Comparison of ENCODE assay signal across 13 cellular contexts in the genomic region with DNA sequence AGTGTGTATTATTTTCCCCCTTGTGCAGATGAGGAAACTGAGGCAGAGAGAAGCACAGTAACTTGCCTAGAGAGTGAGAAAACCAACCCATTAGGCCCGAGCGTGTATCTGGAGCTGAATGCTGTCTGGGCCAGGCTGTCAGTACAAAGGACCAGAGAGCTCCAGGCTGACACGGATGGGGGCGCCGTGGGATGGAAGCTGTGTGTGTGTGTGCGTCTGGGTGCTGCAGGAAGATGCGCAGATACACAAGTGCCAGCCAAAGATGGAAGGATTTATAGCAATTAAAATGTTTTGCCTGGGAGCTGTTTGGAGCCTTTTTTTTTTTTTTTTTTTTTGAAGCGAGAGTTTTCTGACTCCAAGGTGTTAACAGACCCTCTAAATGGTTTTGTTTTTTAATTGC. TPM values are rescaled to one million over a fixed set of nuclear protein-coding genes. Genes with fewer than 3 reads are reported as not detected.
A peak's percentile ranks its signal among the peaks of the same experiment; 100 is the strongest.
DNase-seq lines count a peak whose midpoint lies in the region; ATAC-seq and TF ChIP-seq lines count a peak whose summit lies in the region.
"Had no signal": no experiment of that assay in that cellular context is flagged by ENCODE, and none has a peak within 500 bp of the region (broad histone marks: within the 10 kb centered on the region; RNA-seq: fewer than 3 reads in every experiment).

No MANE protein-coding gene starts in this region.

- H3K4me3 Mint-ChIP-seq in GM23338: no peak overlapping the region
- H3K4me3 Mint-ChIP-seq: CD4-positive, alpha-beta T cell had no signal

- H3K4me1 ChIP-seq in GM23338 (ENCODE audit: insufficient read depth): no peaks in the 10 kb centered on the region; the same call in 1 of the 2 replicates
- H3K4me1 ChIP-seq: HAP-1 had no signal

- no peaks in the 10 kb centered on the region; the same call in 2 of the 3 replicates for H3K9me3 Mint-ChIP-seq in GM23338
- H3K9me3 Mint-ChIP-seq: CD4-positive, alpha-beta T cell had no signal

- H4K20me1 ChIP-seq in GM23338 (replicated peaks; ENCODE audit: insufficient read depth): no peaks in the 10 kb centered on the region

- no peak overlapping the region for H3K27ac ChIP-seq in GM23338 (ENCODE audit: low read depth)
- H3K27ac ChIP-seq: C4-2B had no signal

- TF ChIP-seq CTCF in GM23338 (conservative IDR thresholded peaks at IDR 0.05; ENCODE audit: low read depth in 2 of 2): peak in 1 of 2 experiments; percentile 41; a peak in 2 of 4 replicates

- no peak overlapping the region for H3K4me2 ChIP-seq in GM23338

- no peaks in the 10 kb centered on the region for H3K27me3 ChIP-seq in GM23338 (ENCODE audit: insufficient read depth)

- no peaks in the 10 kb centered on the region for H3K36me3 Mint-ChIP-seq in GM23338 (ENCODE audit: low read depth)

- no peak overlapping the region for H3K4me3 ChIP-seq in GM23338
- H3K4me3 ChIP-seq: HAP-1 had no signal

- H3F3A ChIP-seq in GM23338 (replicated peaks; ENCODE audit: low read depth): no peaks in the 10 kb centered on the region

- H3K27ac Mint-ChIP-seq in GM23338: no peak overlapping the region
- H3K27ac Mint-ChIP-seq: CD4-positive, alpha-beta T cell had no signal

- DNase-seq in NCI-H2227 (lab: John Stamatoyannopoulos, UW; ENCODE audit: unreplicated experiment): peak; percentile 14
- DNase-seq in NCI-H2227 treated with DMSO at 0.1 percent for 48 hours (lab: John Stamatoyannopoulos, UW): no peak
- no peak for DNase-seq in GM23338 (ENCODE audit: low spot score)
- peak; percentile 8 for DNase-seq in NCI-H69 (lab: John Stamatoyannopoulos, UW)
- DNase-seq: ACHN; Calu3; CD4-positive, alpha-beta T cell; DMS79 treated with DMSO at 0.1 percent for 48 hours; GF-D8 had no signal

- no peaks in the 10 kb centered on the region for H3K79me2 ChIP-seq in GM23338 (replicated peaks; ENCODE audit: insufficient read depth)

- H3K36me3 ChIP-seq in GM23338 (ENCODE audit: insufficient read depth): no peaks in the 10 kb centered on the region; the same call in 1 of the 2 replicates
- H3K36me3 ChIP-seq: HAP-1 had no signal

- no peak overlapping the region for H2AFZ ChIP-seq in GM23338

- no peaks in the 10 kb centered on the region for H3K9me2 ChIP-seq in GM23338 (ENCODE audit: insufficient read depth)

- ATAC-seq in GM23338: peak; percentile 29; the same call in 1 of the 3 replicates
- ATAC-seq in GM18517 (IDR thresholded peaks at IDR 0.05; ENCODE audit: unreplicated experiment): no peak
- ATAC-seq in HG03139 (IDR thresholded peaks at IDR 0.05; ENCODE audit: unreplicated experiment): no peak

- H3K4me1 Mint-ChIP-seq in GM23338: peaks cover 13% of the 10 kb centered on the region; the same call in 2 of the 3 replicates

- H3K27me3 Mint-ChIP-seq in GM23338 (ENCODE audit: insufficient read depth, low read depth, poor library complexity): peaks cover 2% of the 10 kb centered on the region

TF ChIP-seq in GM23338, 12 proteins besides CTCF, POLR2A, EP300 and RAD21:
- TF ChIP-seq, protein P1, sequence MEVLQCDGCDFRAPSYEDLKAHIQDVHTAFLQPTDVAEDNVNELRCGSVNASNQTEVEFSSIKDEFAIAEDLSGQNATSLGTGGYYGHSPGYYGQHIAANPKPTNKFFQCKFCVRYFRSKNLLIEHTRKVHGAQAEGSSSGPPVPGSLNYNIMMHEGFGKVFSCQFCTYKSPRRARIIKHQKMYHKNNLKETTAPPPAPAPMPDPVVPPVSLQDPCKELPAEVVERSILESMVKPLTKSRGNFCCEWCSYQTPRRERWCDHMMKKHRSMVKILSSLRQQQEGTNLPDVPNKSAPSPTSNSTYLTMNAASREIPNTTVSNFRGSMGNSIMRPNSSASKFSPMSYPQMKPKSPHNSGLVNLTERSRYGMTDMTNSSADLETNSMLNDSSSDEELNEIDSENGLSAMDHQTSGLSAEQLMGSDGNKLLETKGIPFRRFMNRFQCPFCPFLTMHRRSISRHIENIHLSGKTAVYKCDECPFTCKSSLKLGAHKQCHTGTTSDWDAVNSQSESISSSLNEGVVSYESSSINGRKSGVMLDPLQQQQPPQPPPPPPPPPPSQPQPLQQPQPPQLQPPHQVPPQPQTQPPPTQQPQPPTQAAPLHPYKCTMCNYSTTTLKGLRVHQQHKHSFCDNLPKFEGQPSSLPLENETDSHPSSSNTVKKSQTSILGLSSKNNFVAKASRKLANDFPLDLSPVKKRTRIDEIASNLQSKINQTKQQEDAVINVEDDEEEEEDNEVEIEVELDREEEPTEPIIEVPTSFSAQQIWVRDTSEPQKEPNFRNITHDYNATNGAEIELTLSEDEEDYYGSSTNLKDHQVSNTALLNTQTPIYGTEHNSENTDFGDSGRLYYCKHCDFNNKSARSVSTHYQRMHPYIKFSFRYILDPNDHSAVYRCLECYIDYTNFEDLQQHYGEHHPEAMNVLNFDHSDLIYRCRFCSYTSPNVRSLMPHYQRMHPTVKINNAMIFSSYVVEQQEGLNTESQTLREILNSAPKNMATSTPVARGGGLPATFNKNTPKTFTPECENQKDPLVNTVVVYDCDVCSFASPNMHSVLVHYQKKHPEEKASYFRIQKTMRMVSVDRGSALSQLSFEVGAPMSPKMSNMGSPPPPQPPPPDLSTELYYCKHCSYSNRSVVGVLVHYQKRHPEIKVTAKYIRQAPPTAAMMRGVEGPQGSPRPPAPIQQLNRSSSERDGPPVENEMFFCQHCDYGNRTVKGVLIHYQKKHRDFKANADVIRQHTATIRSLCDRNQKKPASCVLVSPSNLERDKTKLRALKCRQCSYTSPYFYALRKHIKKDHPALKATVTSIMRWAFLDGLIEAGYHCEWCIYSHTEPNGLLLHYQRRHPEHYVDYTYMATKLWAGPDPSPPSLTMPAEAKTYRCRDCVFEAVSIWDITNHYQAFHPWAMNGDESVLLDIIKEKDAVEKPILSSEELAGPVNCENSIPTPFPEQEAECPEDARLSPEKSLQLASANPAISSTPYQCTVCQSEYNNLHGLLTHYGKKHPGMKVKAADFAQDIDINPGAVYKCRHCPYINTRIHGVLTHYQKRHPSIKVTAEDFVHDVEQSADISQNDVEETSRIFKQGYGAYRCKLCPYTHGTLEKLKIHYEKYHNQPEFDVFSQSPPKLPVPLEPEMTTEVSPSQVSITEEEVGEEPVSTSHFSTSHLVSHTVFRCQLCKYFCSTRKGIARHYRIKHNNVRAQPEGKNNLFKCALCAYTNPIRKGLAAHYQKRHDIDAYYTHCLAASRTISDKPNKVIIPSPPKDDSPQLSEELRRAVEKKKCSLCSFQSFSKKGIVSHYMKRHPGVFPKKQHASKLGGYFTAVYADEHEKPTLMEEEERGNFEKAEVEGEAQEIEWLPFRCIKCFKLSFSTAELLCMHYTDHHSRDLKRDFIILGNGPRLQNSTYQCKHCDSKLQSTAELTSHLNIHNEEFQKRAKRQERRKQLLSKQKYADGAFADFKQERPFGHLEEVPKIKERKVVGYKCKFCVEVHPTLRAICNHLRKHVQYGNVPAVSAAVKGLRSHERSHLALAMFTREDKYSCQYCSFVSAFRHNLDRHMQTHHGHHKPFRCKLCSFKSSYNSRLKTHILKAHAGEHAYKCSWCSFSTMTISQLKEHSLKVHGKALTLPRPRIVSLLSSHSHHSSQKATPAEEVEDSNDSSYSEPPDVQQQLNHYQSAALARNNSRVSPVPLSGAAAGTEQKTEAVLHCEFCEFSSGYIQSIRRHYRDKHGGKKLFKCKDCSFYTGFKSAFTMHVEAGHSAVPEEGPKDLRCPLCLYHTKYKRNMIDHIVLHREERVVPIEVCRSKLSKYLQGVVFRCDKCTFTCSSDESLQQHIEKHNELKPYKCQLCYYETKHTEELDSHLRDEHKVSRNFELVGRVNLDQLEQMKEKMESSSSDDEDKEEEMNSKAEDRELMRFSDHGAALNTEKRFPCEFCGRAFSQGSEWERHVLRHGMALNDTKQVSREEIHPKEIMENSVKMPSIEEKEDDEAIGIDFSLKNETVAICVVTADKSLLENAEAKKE (CRISPR knock-in tag; IDR thresholded peaks at IDR 0.05): no peak
- TF ChIP-seq NANOG (IDR thresholded peaks at IDR 0.05; ENCODE audit: borderline replicate concordance) (no peak), STAT1 (IDR thresholded peaks at IDR 0.05; ENCODE audit: unreplicated experiment) (no peak)
- TF ChIP-seq, protein P2, sequence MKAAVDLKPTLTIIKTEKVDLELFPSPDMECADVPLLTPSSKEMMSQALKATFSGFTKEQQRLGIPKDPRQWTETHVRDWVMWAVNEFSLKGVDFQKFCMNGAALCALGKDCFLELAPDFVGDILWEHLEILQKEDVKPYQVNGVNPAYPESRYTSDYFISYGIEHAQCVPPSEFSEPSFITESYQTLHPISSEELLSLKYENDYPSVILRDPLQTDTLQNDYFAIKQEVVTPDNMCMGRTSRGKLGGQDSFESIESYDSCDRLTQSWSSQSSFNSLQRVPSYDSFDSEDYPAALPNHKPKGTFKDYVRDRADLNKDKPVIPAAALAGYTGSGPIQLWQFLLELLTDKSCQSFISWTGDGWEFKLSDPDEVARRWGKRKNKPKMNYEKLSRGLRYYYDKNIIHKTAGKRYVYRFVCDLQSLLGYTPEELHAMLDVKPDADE (IDR thresholded peaks at IDR 0.05): no peak

RNA-seq across cellular contexts. Expression of a gene that starts 53.7 kb away (rescaled TPM):
- total RNA-seq in GM23338 (2014; rRNA removed; shearing (Covaris generic)): 71.0 and 94.4 TPM in 2 replicates
- 16.8 and 19.6 TPM in 2 replicates for polyA plus RNA-seq in GM23338 (2016; fragmentation: Nextera tagmentation; extraction: Ambion mirVana)

Comparison
In these comparisons a context has a peak if more than half of its experiments do, and no peak if none do; other contexts are left out.
1. DNase-seq: peak in NCI-H2227 (single experiment) and NCI-H69 (single experiment); none in NCI-H2227 treated with DMSO at 0.1 percent for 48 hours (single experiment) and GM23338 (single experiment).